Comparison of ENCODE assay signal across 1 cellular context in the genomic region with DNA sequence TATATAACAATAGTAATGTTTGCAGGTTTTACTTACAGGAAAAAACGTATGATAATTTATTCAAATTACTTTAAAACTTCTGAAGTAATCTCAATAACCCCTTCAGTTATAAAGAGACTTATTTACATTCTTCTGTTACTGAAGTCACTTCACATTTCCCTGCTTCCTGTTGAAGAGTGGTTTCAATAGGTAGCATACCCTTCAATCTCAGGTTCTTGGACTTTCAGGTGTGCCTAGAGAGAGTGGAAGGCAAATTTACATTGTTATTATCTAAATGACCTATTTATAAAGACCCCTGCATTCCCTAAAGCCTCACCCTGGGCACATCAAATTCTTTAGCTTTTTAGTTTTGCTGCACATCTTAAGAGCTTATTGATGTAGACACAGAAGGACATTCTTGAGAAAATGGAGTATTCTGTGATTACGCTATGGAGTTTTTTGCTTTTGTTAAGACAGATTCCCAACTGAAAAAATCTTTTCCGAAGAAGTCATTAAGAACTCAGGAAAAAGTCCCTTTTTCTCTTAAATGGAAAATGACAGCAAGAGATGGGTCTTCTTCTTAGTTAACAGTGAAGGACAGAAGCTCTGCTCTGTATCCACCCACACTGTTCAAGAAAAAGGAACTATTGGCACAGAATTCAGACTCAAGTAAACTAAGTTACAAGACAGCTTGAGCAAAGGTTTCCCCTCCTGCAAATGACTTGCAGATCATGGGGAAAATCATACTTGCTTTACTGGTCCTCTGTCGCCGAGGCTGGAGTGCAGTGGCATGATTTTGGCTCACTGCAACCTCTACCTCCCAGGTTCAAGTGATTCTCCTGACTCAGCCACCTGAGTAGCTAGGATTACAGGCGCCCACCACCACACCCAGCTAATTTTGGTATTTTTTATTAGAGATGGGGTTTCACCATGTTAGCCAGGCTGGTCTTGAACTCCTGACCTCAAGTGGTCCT.
TF ChIP-seq lines count a peak whose summit lies in the region.

No MANE protein-coding gene starts in this region.

TF ChIP-seq in GM23338, 12 proteins besides CTCF, POLR2A, EP300 and RAD21 (continued from another document):
- TF ChIP-seq, protein P1, sequence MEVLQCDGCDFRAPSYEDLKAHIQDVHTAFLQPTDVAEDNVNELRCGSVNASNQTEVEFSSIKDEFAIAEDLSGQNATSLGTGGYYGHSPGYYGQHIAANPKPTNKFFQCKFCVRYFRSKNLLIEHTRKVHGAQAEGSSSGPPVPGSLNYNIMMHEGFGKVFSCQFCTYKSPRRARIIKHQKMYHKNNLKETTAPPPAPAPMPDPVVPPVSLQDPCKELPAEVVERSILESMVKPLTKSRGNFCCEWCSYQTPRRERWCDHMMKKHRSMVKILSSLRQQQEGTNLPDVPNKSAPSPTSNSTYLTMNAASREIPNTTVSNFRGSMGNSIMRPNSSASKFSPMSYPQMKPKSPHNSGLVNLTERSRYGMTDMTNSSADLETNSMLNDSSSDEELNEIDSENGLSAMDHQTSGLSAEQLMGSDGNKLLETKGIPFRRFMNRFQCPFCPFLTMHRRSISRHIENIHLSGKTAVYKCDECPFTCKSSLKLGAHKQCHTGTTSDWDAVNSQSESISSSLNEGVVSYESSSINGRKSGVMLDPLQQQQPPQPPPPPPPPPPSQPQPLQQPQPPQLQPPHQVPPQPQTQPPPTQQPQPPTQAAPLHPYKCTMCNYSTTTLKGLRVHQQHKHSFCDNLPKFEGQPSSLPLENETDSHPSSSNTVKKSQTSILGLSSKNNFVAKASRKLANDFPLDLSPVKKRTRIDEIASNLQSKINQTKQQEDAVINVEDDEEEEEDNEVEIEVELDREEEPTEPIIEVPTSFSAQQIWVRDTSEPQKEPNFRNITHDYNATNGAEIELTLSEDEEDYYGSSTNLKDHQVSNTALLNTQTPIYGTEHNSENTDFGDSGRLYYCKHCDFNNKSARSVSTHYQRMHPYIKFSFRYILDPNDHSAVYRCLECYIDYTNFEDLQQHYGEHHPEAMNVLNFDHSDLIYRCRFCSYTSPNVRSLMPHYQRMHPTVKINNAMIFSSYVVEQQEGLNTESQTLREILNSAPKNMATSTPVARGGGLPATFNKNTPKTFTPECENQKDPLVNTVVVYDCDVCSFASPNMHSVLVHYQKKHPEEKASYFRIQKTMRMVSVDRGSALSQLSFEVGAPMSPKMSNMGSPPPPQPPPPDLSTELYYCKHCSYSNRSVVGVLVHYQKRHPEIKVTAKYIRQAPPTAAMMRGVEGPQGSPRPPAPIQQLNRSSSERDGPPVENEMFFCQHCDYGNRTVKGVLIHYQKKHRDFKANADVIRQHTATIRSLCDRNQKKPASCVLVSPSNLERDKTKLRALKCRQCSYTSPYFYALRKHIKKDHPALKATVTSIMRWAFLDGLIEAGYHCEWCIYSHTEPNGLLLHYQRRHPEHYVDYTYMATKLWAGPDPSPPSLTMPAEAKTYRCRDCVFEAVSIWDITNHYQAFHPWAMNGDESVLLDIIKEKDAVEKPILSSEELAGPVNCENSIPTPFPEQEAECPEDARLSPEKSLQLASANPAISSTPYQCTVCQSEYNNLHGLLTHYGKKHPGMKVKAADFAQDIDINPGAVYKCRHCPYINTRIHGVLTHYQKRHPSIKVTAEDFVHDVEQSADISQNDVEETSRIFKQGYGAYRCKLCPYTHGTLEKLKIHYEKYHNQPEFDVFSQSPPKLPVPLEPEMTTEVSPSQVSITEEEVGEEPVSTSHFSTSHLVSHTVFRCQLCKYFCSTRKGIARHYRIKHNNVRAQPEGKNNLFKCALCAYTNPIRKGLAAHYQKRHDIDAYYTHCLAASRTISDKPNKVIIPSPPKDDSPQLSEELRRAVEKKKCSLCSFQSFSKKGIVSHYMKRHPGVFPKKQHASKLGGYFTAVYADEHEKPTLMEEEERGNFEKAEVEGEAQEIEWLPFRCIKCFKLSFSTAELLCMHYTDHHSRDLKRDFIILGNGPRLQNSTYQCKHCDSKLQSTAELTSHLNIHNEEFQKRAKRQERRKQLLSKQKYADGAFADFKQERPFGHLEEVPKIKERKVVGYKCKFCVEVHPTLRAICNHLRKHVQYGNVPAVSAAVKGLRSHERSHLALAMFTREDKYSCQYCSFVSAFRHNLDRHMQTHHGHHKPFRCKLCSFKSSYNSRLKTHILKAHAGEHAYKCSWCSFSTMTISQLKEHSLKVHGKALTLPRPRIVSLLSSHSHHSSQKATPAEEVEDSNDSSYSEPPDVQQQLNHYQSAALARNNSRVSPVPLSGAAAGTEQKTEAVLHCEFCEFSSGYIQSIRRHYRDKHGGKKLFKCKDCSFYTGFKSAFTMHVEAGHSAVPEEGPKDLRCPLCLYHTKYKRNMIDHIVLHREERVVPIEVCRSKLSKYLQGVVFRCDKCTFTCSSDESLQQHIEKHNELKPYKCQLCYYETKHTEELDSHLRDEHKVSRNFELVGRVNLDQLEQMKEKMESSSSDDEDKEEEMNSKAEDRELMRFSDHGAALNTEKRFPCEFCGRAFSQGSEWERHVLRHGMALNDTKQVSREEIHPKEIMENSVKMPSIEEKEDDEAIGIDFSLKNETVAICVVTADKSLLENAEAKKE (CRISPR knock-in tag; IDR thresholded peaks at IDR 0.05): no peak
